Comparison of ENCODE assay signal across 16 cellular contexts in the genomic region with DNA sequence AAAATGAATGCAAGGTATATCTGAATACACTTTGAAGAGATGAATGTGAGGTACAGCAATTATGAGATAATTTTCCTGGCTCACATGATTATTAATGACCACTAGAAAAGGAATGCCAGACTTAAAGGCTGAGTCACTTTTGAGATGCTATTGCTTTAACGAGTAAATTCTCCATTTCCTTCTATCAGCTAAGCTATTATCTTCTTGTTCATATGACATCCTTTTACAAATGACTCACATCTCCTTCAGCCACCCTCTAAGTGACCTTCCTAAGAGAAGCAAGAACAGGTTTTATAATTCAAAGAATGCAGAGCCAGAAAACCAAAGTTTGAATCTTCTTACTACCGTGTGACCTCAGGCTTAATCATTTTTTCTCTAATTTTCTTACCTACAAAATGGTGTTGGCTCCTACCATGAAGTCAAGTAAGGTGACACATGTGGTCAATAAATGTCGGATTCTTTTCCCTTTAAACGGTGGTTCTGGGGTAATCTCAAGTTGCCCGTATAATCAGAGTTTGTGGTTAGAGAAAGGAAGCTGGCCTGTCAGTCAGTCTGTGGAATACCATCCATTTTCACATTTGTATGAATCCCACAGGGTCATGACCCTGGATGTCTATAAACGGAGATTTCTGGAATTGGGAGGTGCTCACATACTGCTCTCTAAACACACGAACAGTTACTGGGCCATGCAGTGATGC.
DNase-seq lines count a peak whose midpoint lies in the region; ATAC-seq and TF ChIP-seq lines count a peak whose summit lies in the region.
"Had no signal": no experiment of that assay in that cellular context is flagged by ENCODE, and none has a peak within 500 bp of the region (broad histone marks: within the 10 kb centered on the region; RNA-seq: fewer than 3 reads in every experiment).

No MANE protein-coding gene starts in this region.

- H3K36me3 Mint-ChIP-seq in MCF 10A (ENCODE audit: insufficient read depth, unreplicated experiment) = peaks cover 15% of the 10 kb centered on the region
- no peaks in the 10 kb centered on the region for H3K36me3 Mint-ChIP-seq in stimulated activated naive B cell treated with anti-CD40 and anti-IgM and Interleukin-4, amounts not matched to agents 10 μg/mL and 1 μg/mL and 100 μg/mL, for 72 hours

- no peaks in the 10 kb centered on the region for H3K27me3 ChIP-seq in breast epithelium
- H3K27me3 ChIP-seq: gastroesophageal sphincter, pancreas had no signal

- POLR2A ChIA-PET in MCF 10A (lab: Yijun Ruan, JAX) = interaction anchor here (0.7 to 1.6 kb wide), 7 partner anchors 8 to 56 kb away, joined by 3 to 9 read pairs (median 4); no protein-coding TSS in a partner anchor

- intact Hi-C loops in MCF 10A (cut with micrococcal nuclease) = no loop called here
- intact Hi-C loops in breast epithelium (cut with DNase I; ENCODE audit: low total_unique reads) = no loop called here

- no peaks in the 10 kb centered on the region for H3K27me3 Mint-ChIP-seq in MCF 10A (ENCODE audit: insufficient read depth, unreplicated experiment)
- peaks cover 10 to 21% of the 10 kb centered on the region in 2 donors for H3K27me3 Mint-ChIP-seq in stimulated activated naive B cell treated with anti-CD40 and anti-IgM and Interleukin-4, amounts not matched to agents 10 μg/mL and 1 μg/mL and 100 μg/mL, for 72 hours

- ATAC-seq in stimulated activated naive B cell treated with anti-CD40 and anti-IgM and Interleukin-4, amounts not matched to agents 10 μg/mL and 1 μg/mL and 100 μg/mL, for 72 hours (replicated peaks) = no peak
- ATAC-seq in HG03095 (IDR thresholded peaks at IDR 0.05; ENCODE audit: unreplicated experiment) = no peak
- ATAC-seq: gastroesophageal sphincter, left lobe of liver, pancreas had no signal

- BruUV-seq in MCF 10A (replicated peaks; lab: Mats Ljungman, UMichigan) = TSS peak; percentile 63

- H3K27ac Mint-ChIP-seq in MCF 10A (ENCODE audit: low read depth, unreplicated experiment) = peak overlapping the region; percentile 86
- H3K27ac Mint-ChIP-seq in stimulated activated naive B cell treated with anti-CD40 and anti-IgM and Interleukin-4, amounts not matched to agents 10 μg/mL and 1 μg/mL and 100 μg/mL, for 72 hours = no peak overlapping the region

- no peaks in the 10 kb centered on the region for H3K4me1 ChIP-seq in breast epithelium
- H3K4me1 ChIP-seq: gastroesophageal sphincter, pancreas had no signal

- H3K9me3 Mint-ChIP-seq in MCF 10A (ENCODE audit: unreplicated experiment) = no peaks in the 10 kb centered on the region
- peaks cover 0 to 4% of the 10 kb centered on the region in 2 donors for H3K9me3 Mint-ChIP-seq in stimulated activated naive B cell treated with anti-CD40 and anti-IgM and Interleukin-4, amounts not matched to agents 10 μg/mL and 1 μg/mL and 100 μg/mL, for 72 hours

- H3K36me3 ChIP-seq in breast epithelium = no peaks in the 10 kb centered on the region
- H3K36me3 ChIP-seq: gastroesophageal sphincter, pancreas had no signal

- H3K4me3 Mint-ChIP-seq in MCF 10A (ENCODE audit: unreplicated experiment) = peak overlapping the region; percentile 33
- no peak overlapping the region for H3K4me3 Mint-ChIP-seq in stimulated activated naive B cell treated with anti-CD40 and anti-IgM and Interleukin-4, amounts not matched to agents 10 μg/mL and 1 μg/mL and 100 μg/mL, for 72 hours

- TF ChIP-seq CTCF in MCF 10A (IDR thresholded peaks at IDR 0.05; ENCODE audit: unreplicated experiment) (no peak), breast epithelium (IDR thresholded peaks at IDR 0.05) (no peak)

- no peaks in the 10 kb centered on the region for H3K9me3 ChIP-seq in breast epithelium
- H3K9me3 ChIP-seq: gastroesophageal sphincter, pancreas had no signal

- CTCF ChIA-PET in MCF 10A (lab: Yijun Ruan, JAX) = interaction anchor here (1.2 kb wide), 1 partner anchor 128 kb away, joined by 3 read pairs; no protein-coding TSS in a partner anchor

- peaks cover 26% of the 10 kb centered on the region for H3K4me1 Mint-ChIP-seq in MCF 10A (ENCODE audit: insufficient read depth, unreplicated experiment)
- no peaks in the 10 kb centered on the region for H3K4me1 Mint-ChIP-seq in stimulated activated naive B cell treated with anti-CD40 and anti-IgM and Interleukin-4, amounts not matched to agents 10 μg/mL and 1 μg/mL and 100 μg/mL, for 72 hours

- peak; percentile 52 for DNase-seq in MCF 10A (ENCODE audit: unreplicated experiment)
- no peak for DNase-seq in breast epithelium (ENCODE audit: low spot score in 2 of 2)
- peak; percentile 47 for DNase-seq in T1000 (lab: John Stamatoyannopoulos, UW)
- DNase-seq in fibroblast of the conjunctiva (ENCODE audit: low read depth) = peak; percentile 13
- no peak for DNase-seq in ureter (ENCODE audit: low spot score)
- no peak for DNase-seq in stimulated activated naive B cell treated with anti-CD40 and anti-IgM and Interleukin-4, amounts not matched to agents 10 μg/mL and 1 μg/mL and 100 μg/mL, for 72 hours
- DNase-seq in middle frontal gyrus (ENCODE audit: extremely low spot score, low spot score) = no peak
- DNase-seq: caudate nucleus; NCI-H2171; OCI-M1; pancreas; stimulated activated CD4-positive, alpha-beta T cell treated with anti-CD3 and anti-CD28 coated beads, Interleukin-4, amount 100 ng/mL, for 4 hours had no signal

- no peak overlapping the region for H3K27ac ChIP-seq in breast epithelium
- H3K27ac ChIP-seq: gastroesophageal sphincter, pancreas, VCaP had no signal

- TF ChIP-seq POLR2A in breast epithelium (IDR thresholded peaks at IDR 0.05) = no peak

- no peak overlapping the region for H3K4me3 ChIP-seq in breast epithelium
- H3K4me3 ChIP-seq: gastroesophageal sphincter, pancreas had no signal

Comparison
In these comparisons a context has a peak if more than half of its experiments do, and no peak if none do; other contexts are left out.
1. DNase-seq: peak in MCF 10A (single experiment), T1000 (single experiment) and fibroblast of the conjunctiva (single experiment); none in breast epithelium (0 of 2), ureter (single experiment), stimulated activated naive B cell treated with anti-CD40 and anti-IgM and Interleukin-4, amounts not matched to agents 10 μg/mL and 1 μg/mL and 100 μg/mL, for 72 hours (single experiment) and middle frontal gyrus (single experiment).